In genomic region chr12:95653761-95654546, GRCh38 we compare ENCODE assay signal across 9 cellular contexts.
DNase-seq lines count a peak whose midpoint lies in the region; ATAC-seq, FAIRE-seq and TF ChIP-seq lines count a peak whose summit lies in the region.
"Had no signal": no experiment of that assay in that cellular context is flagged by ENCODE, and none has a peak within 500 bp of the region (broad histone marks: within the 10 kb centered on the region; RNA-seq: fewer than 3 reads in every experiment).

No MANE protein-coding gene starts in this region.

- intact Hi-C loops in right lobe of liver (cut with DNase I) = no loop called here

- DNase-seq in AG09319 (ENCODE audit: extremely low read depth, low read depth) (peak; percentile 64), LHCN-M2 (ENCODE audit: low read depth) (peak; percentile 41), bronchial epithelial cell (ENCODE audit: low read depth) (peak; percentile 94), right lobe of liver (peak in 2 of 3 donors; percentile 26 to 56), COR-L47 (lab: John Stamatoyannopoulos, UW) (no peak), NCI-H345 treated with DMSO at 0.1 percent for 48 hours (lab: John Stamatoyannopoulos, UW; ENCODE audit: unreplicated experiment) (no peak)
- DNase-seq in stimulated activated CD4-positive, alpha-beta T cell treated with anti-CD3 and anti-CD28 coated beads, Interleukin-4, amount 100 ng/mL, for 1 hour = no peak
- DNase-seq: NCI-H510A had no signal

- 41% methylated on average over 9 of the region's 9 CpGs for WGBS in right lobe of liver (ENCODE audit: insufficient coverage, low coverage, low lambda C conversion rate, missing lambda C conversion rate)

- H3K27me3 ChIP-seq in bronchial epithelial cell (ENCODE audit: control insufficient read depth, insufficient read depth, low read length) (no peaks in the 10 kb centered on the region), right lobe of liver (no peaks in the 10 kb centered on the region)

- TF ChIP-seq POLR2A in right lobe of liver (IDR thresholded peaks at IDR 0.05) = peak; percentile 20

- no peaks in the 10 kb centered on the region for H3K36me3 ChIP-seq in bronchial epithelial cell (ENCODE audit: control insufficient read depth, insufficient read depth, low read length)
- H3K36me3 ChIP-seq in right lobe of liver = no peaks in the 10 kb centered on the region

- TF ChIP-seq CTCF in AG09319 (IDR thresholded peaks at IDR 0.05; ENCODE audit: low read depth, low read length) (no peak), bronchial epithelial cell (IDR thresholded peaks at IDR 0.05; ENCODE audit: insufficient read depth, low read length, severe bottlenecking) (no peak), right lobe of liver (IDR thresholded peaks at IDR 0.05) (no peak)

- H3K9me3 ChIP-seq in right lobe of liver = no peaks in the 10 kb centered on the region

- H3K4me3 ChIP-seq in bronchial epithelial cell (ENCODE audit: low read depth, low read length) (no peak overlapping the region), right lobe of liver (no peak overlapping the region)

- peak; percentile 98 for FAIRE-seq in bronchial epithelial cell (lab: Jason Lieb, UNC)

- H3K4me1 ChIP-seq in right lobe of liver = peaks cover 0 to 3% (median 0%) of the 10 kb centered on the region in 4 donors

- ATAC-seq in right lobe of liver (peak; percentile 92 to 94 (median 93)), GM18873 (IDR thresholded peaks at IDR 0.05; ENCODE audit: low FRiP score, unreplicated experiment) (no peak)

- peak overlapping the region; percentile 45 to 75 (median 58) for H3K27ac ChIP-seq in right lobe of liver

Comparison
In these comparisons a context has a peak if more than half of its experiments do, and no peak if none do; other contexts are left out.
1. DNase-seq: peak in AG09319 (single experiment), LHCN-M2 (single experiment), bronchial epithelial cell (single experiment) and right lobe of liver (2 of 3); none in COR-L47 (single experiment), stimulated activated CD4-positive, alpha-beta T cell treated with anti-CD3 and anti-CD28 coated beads, Interleukin-4, amount 100 ng/mL, for 1 hour (single experiment) and NCI-H345 treated with DMSO at 0.1 percent for 48 hours (single experiment).